In genomic region chr3:45475145-45475544, GRCh38 we compare ENCODE assay signal across 25 cellular contexts.
"Had no signal": no experiment of that assay in that cellular context is flagged by ENCODE, and none has a peak within 500 bp of the region (broad histone marks: within the 10 kb centered on the region; RNA-seq: fewer than 3 reads in every experiment).

No MANE protein-coding gene starts in this region.

- DNase-seq: activated CD4-positive, alpha-beta T cell treated with anti-CD3 and anti-CD28 coated beads, Interleukin-2, amount 10 ng/mL, durations not matched to agents 24 days and 14 days; activated CD4-positive, alpha-beta T cell treated with anti-CD3 and anti-CD28 coated beads, Interleukin-2, amount 50 U/mL, for 4 hours; activated CD8-positive, alpha-beta T cell treated with anti-CD3 and anti-CD28 coated beads for 36 hours; activated gamma-delta T cell; activated naive CD4-positive, alpha-beta T cell treated with Interleukin-2 at 50 U/mL for 16 hours; activated naive CD8-positive, alpha-beta T cell treated with anti-CD3 and anti-CD28 coated beads, Interleukin-2, amount 10 ng/mL, durations not matched to agents 7 days and 5 days; activated T-cell treated with anti-CD3 and anti-CD28 coated beads, Interleukin-2, amount 50 U/mL, for 1 hour; activated T-cell treated with anti-CD3 and anti-CD28 coated beads, Interleukin-2, amount 50 U/mL, for 72 hours; amygdala; NCI-H1105; NCI-H1417 treated with DMSO at 0.1 percent for 48 hours; NCI-H187 treated with DMSO at 0.1 percent for 48 hours; NCI-H345; NCI-H524 treated with DMSO at 0.1 percent for 48 hours; PC-9; SIG-M5; SW 1271; T-helper 1 cell; T1000 had no signal

- H3K27ac ChIP-seq: ascending aorta, cardiac muscle cell, KMS-11, PC-9, RWPE1 had no signal

- H3K4me2 ChIP-seq: KMS-11, PC-9 had no signal

- ATAC-seq: activated CD8-positive, alpha-beta T cell treated with anti-CD3 and anti-CD28 coated beads for 36 hours; activated T-cell treated with anti-CD3 and anti-CD28 coated beads, Interleukin-2, amount 50 U/mL, for 72 hours; Right ventricle myocardium inferior had no signal

- H3K9ac ChIP-seq: KMS-11 had no signal

- H3K9me3 ChIP-seq: ascending aorta had no signal

- H3K27me3 ChIP-seq: ascending aorta, cardiac muscle cell had no signal

- H3K4me3 ChIP-seq: ascending aorta, cardiac muscle cell, PC-9 had no signal

- H2AFZ ChIP-seq: PC-9 had no signal

- FAIRE-seq: RCC 7860 had no signal

- H3K4me1 ChIP-seq: ascending aorta had no signal
